ENCODE assay signal across 11 cellular contexts in the genomic region with DNA sequence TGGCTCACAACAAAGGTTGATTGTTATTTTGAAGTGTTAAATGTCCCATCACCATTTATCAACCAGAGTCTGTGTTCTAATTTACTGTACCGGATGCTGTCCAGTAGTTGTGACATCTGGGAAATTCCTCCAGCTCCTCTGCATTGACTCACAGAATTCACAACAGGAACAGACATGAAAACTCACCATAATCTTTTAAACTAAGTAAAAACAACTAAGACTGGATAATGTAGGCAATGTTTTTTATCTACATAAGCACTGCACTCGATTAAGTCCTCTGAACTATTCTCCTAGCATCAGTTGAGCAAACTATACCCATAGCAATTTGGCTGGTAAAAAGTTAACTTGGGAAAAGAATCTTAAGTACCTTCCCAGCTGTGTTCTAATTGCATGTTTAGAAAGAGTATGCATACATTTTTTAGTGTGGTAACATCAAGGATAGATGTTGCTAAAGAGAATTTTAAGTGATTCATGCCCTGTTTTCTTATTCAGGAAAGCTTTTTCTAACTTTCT. TPM values are rescaled to one million over a fixed set of nuclear protein-coding genes. Genes with fewer than 3 reads are reported as not detected.
DNase-seq lines count a peak whose midpoint lies in the region; ATAC-seq and TF ChIP-seq lines count a peak whose summit lies in the region.
"Had no signal": no experiment of that assay in that cellular context is flagged by ENCODE, and none has a peak within 500 bp of the region (broad histone marks: within the 10 kb centered on the region; RNA-seq: fewer than 3 reads in every experiment).

No MANE protein-coding gene starts in this region.

- H3K4me3 Mint-ChIP-seq in chondrocyte (ENCODE audit: unreplicated experiment): no peak overlapping the region
- no peak overlapping the region for H3K4me3 Mint-ChIP-seq in CD4-positive, alpha-beta T cell

- H3K9me3 ChIP-seq in Loucy (ENCODE audit: insufficient read depth, low read depth, low read length) (no peaks in the 10 kb centered on the region), aorta (ENCODE audit: control insufficient read depth, low read length) (no peaks in the 10 kb centered on the region)
- H3K9me3 ChIP-seq in CD4-positive, alpha-beta T cell (ENCODE audit: control insufficient read depth, low read length): no peaks in the 10 kb centered on the region
- H3K9me3 ChIP-seq: SJCRH30 had no signal

- POLR2A ChIA-PET in CD4-positive, alpha-beta T cell (lab: Charles Lee): interaction anchor here (1.1 kb wide), 1 partner anchor 12 kb away, joined by 3 read pairs; no protein-coding TSS in a partner anchor

- H3K9me3 Mint-ChIP-seq in chondrocyte (ENCODE audit: low read depth): peaks cover 13% of the 10 kb centered on the region
- H3K9me3 Mint-ChIP-seq in CD4-positive, alpha-beta T cell: peaks cover under 1% of the 10 kb centered on the region
- H3K9me3 Mint-ChIP-seq in activated naive CD4-positive, alpha-beta T cell treated with anti-CD3 and anti-CD28 coated beads, Interleukin-2, amount 50 U/mL, for 72 hours: peaks cover 6 to 37% of the 10 kb centered on the region in 2 donors

- H4K20me1 ChIP-seq in Loucy (ENCODE audit: insufficient read depth, low read length, poor library complexity, severe bottlenecking): no peaks in the 10 kb centered on the region

- H3K27ac Mint-ChIP-seq in chondrocyte (ENCODE audit: unreplicated experiment): peak overlapping the region; percentile 90
- no peak overlapping the region for H3K27ac Mint-ChIP-seq in CD4-positive, alpha-beta T cell
- H3K27ac Mint-ChIP-seq in activated naive CD4-positive, alpha-beta T cell treated with anti-CD3 and anti-CD28 coated beads, Interleukin-2, amount 50 U/mL, for 72 hours: no peak overlapping the region

- no peaks in the 10 kb centered on the region for H3K9me2 ChIP-seq in Loucy (replicated peaks; ENCODE audit: low read depth, low read length)

- peak overlapping the region; percentile 35 for H3K4me2 ChIP-seq in Loucy (ENCODE audit: low read depth, low read length, poor library complexity, severe bottlenecking)

- peaks cover 24% of the 10 kb centered on the region for H3K4me1 Mint-ChIP-seq in chondrocyte (ENCODE audit: low read depth)
- H3K4me1 Mint-ChIP-seq in CD4-positive, alpha-beta T cell (ENCODE audit: low read depth): peaks cover 41% of the 10 kb centered on the region

- 51 to 53% methylated on average over 2 of the region's 2 CpGs for WGBS in aorta, 2 donors

- H3K4me3 ChIP-seq in Loucy (ENCODE audit: low read length, poor library complexity, severe bottlenecking) (no peak overlapping the region), aorta (ENCODE audit: low read length in 2 of 2) (no peak overlapping the region)
- H3K4me3 ChIP-seq: SJCRH30 had no signal

- H2AFZ ChIP-seq in Loucy (ENCODE audit: low read length): peak overlapping the region; percentile 14; the same call in 1 of the 2 replicates

- H3K36me3 ChIP-seq in Loucy (ENCODE audit: insufficient read depth, low read length) (no peaks in the 10 kb centered on the region), aorta (ENCODE audit: control insufficient read depth in 1 of 2, insufficient read depth in 2 of 2, low read length in 1 of 2) (no peaks in the 10 kb centered on the region)
- H3K36me3 ChIP-seq: SJCRH30 had no signal

- peaks cover 4% of the 10 kb centered on the region for H3K36me3 Mint-ChIP-seq in chondrocyte (ENCODE audit: low read depth)
- no peaks in the 10 kb centered on the region for H3K36me3 Mint-ChIP-seq in CD4-positive, alpha-beta T cell (ENCODE audit: low read depth)
- peaks cover 0 to 37% of the 10 kb centered on the region in 2 donors for H3K36me3 Mint-ChIP-seq in activated naive CD4-positive, alpha-beta T cell treated with anti-CD3 and anti-CD28 coated beads, Interleukin-2, amount 50 U/mL, for 72 hours

- no peak overlapping the region for H3K9ac ChIP-seq in Loucy (ENCODE audit: low read depth, low read length, poor library complexity, severe bottlenecking)

- CTCF ChIA-PET in CD4-positive, alpha-beta T cell (lab: Charles Lee): interaction anchor here (1.0 kb wide), 1 partner anchor 16 kb away, joined by 3 read pairs; no protein-coding TSS in a partner anchor

- ATAC-seq in CD4-positive, alpha-beta T cell (ENCODE audit: poor library complexity): no peak
- no peak for ATAC-seq in aorta (ENCODE audit: low FRiP score)
- ATAC-seq in activated naive CD4-positive, alpha-beta T cell treated with anti-CD3 and anti-CD28 coated beads, Interleukin-2, amount 50 U/mL, for 72 hours: no peak

- H3K27me3 Mint-ChIP-seq in chondrocyte (ENCODE audit: low read depth): no peaks in the 10 kb centered on the region
- H3K27me3 Mint-ChIP-seq in CD4-positive, alpha-beta T cell: no peaks in the 10 kb centered on the region

- H3K27me3 ChIP-seq in Loucy (ENCODE audit: insufficient read depth, low read length, poor library complexity, severe bottlenecking): no peaks in the 10 kb centered on the region
- no peaks in the 10 kb centered on the region for H3K27me3 ChIP-seq in CD4-positive, alpha-beta T cell (ENCODE audit: control insufficient read depth, insufficient read depth, low read length)
- peaks cover 0 to 3% of the 10 kb centered on the region in 2 donors for H3K27me3 ChIP-seq in aorta (ENCODE audit: control insufficient read depth in 1 of 2, insufficient read depth in 2 of 2, low read length in 1 of 2)
- H3K27me3 ChIP-seq: SJCRH30 had no signal

- DNase-seq in AG20443 (ENCODE audit: low spot score) (peak; percentile 70), chondrocyte (ENCODE audit: low spot score) (no peak), myocyte (ENCODE audit: low read depth) (peak; percentile 28), NOMO-1 (lab: John Stamatoyannopoulos, UW; ENCODE audit: unreplicated experiment in 2 of 2) (no peak), aorta (no peak)
- DNase-seq in CD4-positive, alpha-beta T cell: no peak
- DNase-seq in activated naive CD4-positive, alpha-beta T cell treated with anti-CD3 and anti-CD28 coated beads, Interleukin-2, amount 50 U/mL, for 72 hours (ENCODE audit: low spot score in 2 of 2): no peak
- DNase-seq: glutamatergic neuron, NCI-H1417 treated with DMSO at 0.1 percent for 48 hours had no signal

- no peaks in the 10 kb centered on the region for H3F3A ChIP-seq in Loucy (ENCODE audit: low read depth)

- H3K27ac ChIP-seq in CD4-positive, alpha-beta T cell (ENCODE audit: low read depth, low read length): no peak overlapping the region
- H3K27ac ChIP-seq in aorta (ENCODE audit: low read depth in 1 of 2, low read length in 2 of 2): no peak overlapping the region
- H3K27ac ChIP-seq: SJCRH30 had no signal

- H3K79me2 ChIP-seq in Loucy (ENCODE audit: insufficient read depth, low read length): no peaks in the 10 kb centered on the region

- intact Hi-C loops in CD4-positive, alpha-beta T cell (cut with DNase I, micrococcal nuclease): no loop called here
- intact Hi-C loops in aorta (cut with DNase I): no loop called here

- peaks cover 19% of the 10 kb centered on the region for H3K4me1 ChIP-seq in Loucy (ENCODE audit: insufficient read depth, low read length, poor library complexity, severe bottlenecking)
- H3K4me1 ChIP-seq in aorta (ENCODE audit: control insufficient read depth in 1 of 2, insufficient read depth in 2 of 2, low read length in 2 of 2): no peaks in the 10 kb centered on the region
- H3K4me1 ChIP-seq: SJCRH30 had no signal

- TF ChIP-seq CTCF in Loucy (conservative IDR thresholded peaks at IDR 0.05; ENCODE audit: low read length) (no peak), chondrocyte (IDR thresholded peaks at IDR 0.05) (no peak)
- TF ChIP-seq CTCF in CD4-positive, alpha-beta T cell (IDR thresholded peaks at IDR 0.05): no peak

RNA-seq across cellular contexts. Expression of gene MYO1B, which starts 42.9 kb away (rescaled TPM):
- total RNA-seq in chondrocyte (64.7 to 116 TPM (median 114 TPM) in 3 replicates), myocyte (116 and 125 TPM in 2 replicates), aorta (10 to 100 TPM; 61.1 to 86.4 TPM)
- 52.7 TPM for polyA plus RNA-seq in myocyte (2012)
- total RNA-seq in CD4-positive, alpha-beta T cell: 1 to 10 TPM in 1 of 2 experiments, under 1 TPM in 1; 0.98 to 1.3 TPM
- polyA plus RNA-seq in aorta: 10 to 100 TPM; 14.1 to 51.6 TPM
- total RNA-seq in activated naive CD4-positive, alpha-beta T cell treated with anti-CD3 and anti-CD28 coated beads, Interleukin-2, amount 50 U/mL, for 72 hours: 10 to 100 TPM in 1 of 2 donors, 1 to 10 TPM in 1; 4.7 to 42.5 TPM

RNA-seq across cellular contexts. Expression of gene STAT4, which starts 51.5 kb away (rescaled TPM):
- 1.3 to 12.4 TPM (median 11.5 TPM) in 3 replicates for total RNA-seq in chondrocyte
- total RNA-seq in myocyte: 0.57 and 1.1 TPM in 2 replicates
- polyA plus RNA-seq in myocyte (2012): 0.73 TPM
- total RNA-seq in CD4-positive, alpha-beta T cell: 10 to 100 TPM; 77.1 to 83.0 TPM
- total RNA-seq in aorta: 1 to 10 TPM; 3.8 to 7.7 TPM
- 1 to 10 TPM; 1.1 to 2.2 TPM for polyA plus RNA-seq in aorta
- 10 to 100 TPM; 56.5 to 67.1 TPM for total RNA-seq in activated naive CD4-positive, alpha-beta T cell treated with anti-CD3 and anti-CD28 coated beads, Interleukin-2, amount 50 U/mL, for 72 hours

Comparison
In these comparisons a context has a peak if more than half of its experiments do, and no peak if none do; other contexts are left out.
1. DNase-seq: peak in AG20443 (single experiment) and myocyte (single experiment); none in chondrocyte (single experiment), NOMO-1 (0 of 2), CD4-positive, alpha-beta T cell (0 of 10), aorta (0 of 2) and activated naive CD4-positive, alpha-beta T cell treated with anti-CD3 and anti-CD28 coated beads, Interleukin-2, amount 50 U/mL, for 72 hours (0 of 2).